In genomic region chr14:73724696-73725095, GRCh38 we compare ENCODE assay signal across 10 cellular contexts. TPM values are rescaled to one million over a fixed set of nuclear protein-coding genes. Genes with fewer than 3 reads are reported as not detected.
DNase-seq lines count a peak whose midpoint lies in the region; ATAC-seq and TF ChIP-seq lines count a peak whose summit lies in the region.
"Had no signal": no experiment of that assay in that cellular context is flagged by ENCODE, and none has a peak within 500 bp of the region (broad histone marks: within the 10 kb centered on the region; RNA-seq: fewer than 3 reads in every experiment).

No MANE protein-coding gene starts in this region.

- no peaks in the 10 kb centered on the region for H3K9me3 ChIP-seq in heart left ventricle

- H3K4me1 ChIP-seq in heart left ventricle = peaks cover 0 to 80% (median 60%) of the 10 kb centered on the region in 12 donors

- no peaks in the 10 kb centered on the region for H3K27me3 Mint-ChIP-seq in nephron progenitor cell (ENCODE audit: low read depth, poor library complexity)

- ATAC-seq in heart left ventricle (no peak), left ventricle myocardium superior (no peak), HG03521 (IDR thresholded peaks at IDR 0.05; ENCODE audit: unreplicated experiment) (no peak)

- DNase-seq in heart left ventricle = no peak
- no peak for DNase-seq in left ventricle myocardium superior
- DNase-seq in caudate nucleus (lab: John Stamatoyannopoulos, UW) = no peak
- no peak for DNase-seq in nephron progenitor cell
- DNase-seq in ureter (ENCODE audit: low spot score) = peak; percentile 23
- DNase-seq in hypothalamus (lab: John Stamatoyannopoulos, UW) = no peak
- no peak for DNase-seq in activated CD4-positive, CD25-positive, alpha-beta regulatory T cell treated with anti-CD3 and anti-CD28 coated beads, Interleukin-2, amount 50 U/mL, for 72 hours
- DNase-seq: stimulated activated CD4-positive, alpha-beta T cell treated with anti-CD3 and anti-CD28 coated beads, Interleukin-1b, Interleukin-23, amount 100 ng/mL, for 48 hours; T-helper 9 cell had no signal

- peaks cover 44% of the 10 kb centered on the region for H3K4me1 Mint-ChIP-seq in nephron progenitor cell

- H3K27ac ChIP-seq in heart left ventricle (peak overlapping the region; percentile 61 to 90 (median 78)), caudate nucleus (ENCODE audit: low read depth, low read length) (peak overlapping the region; percentile 39)

- TF ChIP-seq POLR2A in heart left ventricle (IDR thresholded peaks at IDR 0.05) = no peak

- intact Hi-C loops in heart left ventricle (cut with DNase I) = loop anchor here in 3 of 10 donors (5.0 to 10.0 kb wide), 2 partner anchors 60 to 163 kb away; partner anchors contain the start of gene ZNF410 (in 2 of the 3)
- intact Hi-C loops in left ventricle myocardium superior (cut with micrococcal nuclease) = loop anchor here (5.0 kb wide), 1 partner anchor 103 kb away; no protein-coding TSS in a partner anchor

- H3K27ac Mint-ChIP-seq in nephron progenitor cell = peak overlapping the region; percentile 95

- no peaks in the 10 kb centered on the region for H3K27me3 ChIP-seq in heart left ventricle

- no peaks in the 10 kb centered on the region for H3K9me3 Mint-ChIP-seq in nephron progenitor cell

- TF ChIP-seq CTCF in heart left ventricle (IDR thresholded peaks at IDR 0.05) (no peak), nephron progenitor cell (IDR thresholded peaks at IDR 0.05) (no peak)

- 77 to 88% (median 84%) methylated on average over 2 of the region's 2 CpGs for WGBS in heart left ventricle, 4 donors

- no peak overlapping the region for H3K4me3 ChIP-seq in heart left ventricle

- no peak overlapping the region for H3K4me3 Mint-ChIP-seq in nephron progenitor cell

- peaks cover 0 to 94% (median 86%) of the 10 kb centered on the region in 9 donors for H3K36me3 ChIP-seq in heart left ventricle

- peaks cover 45% of the 10 kb centered on the region for H3K36me3 Mint-ChIP-seq in nephron progenitor cell (ENCODE audit: low read depth)

RNA-seq across cellular contexts. Expression of gene PNMA1, which starts 10.5 kb away (rescaled TPM):
- total RNA-seq in heart left ventricle (10 to 100 TPM; 14.5 to 32.3 (median 25.9) TPM), left ventricle myocardium superior (13.9 TPM), ureter (33.8 TPM)
- polyA plus RNA-seq in heart left ventricle = 10 to 100 TPM in 1 of 2 donors, 1 to 10 TPM in 1; 7.4 to 27.3 TPM
